7 cellular contexts compared by ENCODE assay signal in the genomic region with DNA sequence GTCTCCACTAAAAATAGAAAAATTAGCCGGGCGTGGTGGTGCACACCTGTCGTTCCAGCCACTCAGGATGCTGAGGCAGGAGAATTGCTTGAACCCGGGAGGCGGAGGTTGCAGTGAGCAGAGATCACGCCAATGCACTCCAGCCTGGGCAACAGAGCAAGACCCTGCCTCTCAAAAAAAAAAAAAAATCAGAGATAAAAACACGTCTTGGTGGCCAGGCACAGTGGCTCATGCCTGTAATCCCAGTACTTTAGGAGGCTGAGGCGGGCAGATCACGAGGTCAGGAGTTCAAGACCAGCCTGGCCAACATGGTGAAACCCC. TPM values are rescaled to one million over a fixed set of nuclear protein-coding genes. Genes with fewer than 3 reads are reported as not detected.
A peak's percentile ranks its signal among the peaks of the same experiment; 100 is the strongest.
DNase-seq lines count a peak whose midpoint lies in the region; TF ChIP-seq lines count a peak whose summit lies in the region.
"Not testable (repeated sequence)": the region's sequence is repeated elsewhere in the genome, so short reads cannot be mapped to it uniquely, and the experiment has no call there.

No MANE protein-coding gene starts in this region.

- peaks cover 39 to 71% (median 57%) of the 10 kb centered on the region in 11 experiments for H3K36me3 ChIP-seq in BLaER1 treated with 17β-estradiol and CSF1 and Interleukin-3, amounts not matched to agents 10 nM and 100 nM
- H3K36me3 ChIP-seq in OCI-LY3 (replicated peaks; ENCODE audit: low read depth, low read length): not testable (repeated sequence)
- H3K36me3 ChIP-seq in ascending aorta (peaks cover 57 to 64% of the 10 kb centered on the region in 2 donors), esophagus muscularis mucosa (peaks cover 51 to 74% (median 71%) of the 10 kb centered on the region in 4 donors), left ventricle myocardium inferior (peaks cover 72% of the 10 kb centered on the region), sigmoid colon (peaks cover 33 to 72% (median 64%) of the 10 kb centered on the region in 4 donors), subcutaneous abdominal adipose tissue (ENCODE audit: control insufficient read depth in 5 of 5, insufficient read depth in 5 of 5, low read length in 5 of 5) (peaks cover 0 to 60% (median 51%) of the 10 kb centered on the region in 5 donors)

- not testable (repeated sequence) for TF ChIP-seq EP300 in esophagus muscularis mucosa (IDR thresholded peaks at IDR 0.05); sigmoid colon (IDR thresholded peaks at IDR 0.05)

- H3K79me2 ChIP-seq in OCI-LY3 (ENCODE audit: low read length): not testable (repeated sequence)

- H3K4me1 ChIP-seq in BLaER1 treated with 17β-estradiol and CSF1 and Interleukin-3, amounts not matched to agents 10 nM and 100 nM: peaks cover 23 to 39% (median 36%) of the 10 kb centered on the region in 10 experiments
- peaks cover 32% of the 10 kb centered on the region for H3K4me1 ChIP-seq in OCI-LY3 (ENCODE audit: low read length)
- peaks cover 15 to 33% of the 10 kb centered on the region in 2 donors for H3K4me1 ChIP-seq in ascending aorta
- peaks cover 30 to 78% (median 57%) of the 10 kb centered on the region in 4 donors for H3K4me1 ChIP-seq in esophagus muscularis mucosa
- H3K4me1 ChIP-seq in left ventricle myocardium inferior: peaks cover 31% of the 10 kb centered on the region
- H3K4me1 ChIP-seq in sigmoid colon: peaks cover 3 to 56% (median 49%) of the 10 kb centered on the region in 4 donors
- H3K4me1 ChIP-seq in subcutaneous abdominal adipose tissue (ENCODE audit: control insufficient read depth in 5 of 5, insufficient read depth in 5 of 5, low read length in 5 of 5): peaks cover 7 to 24% (median 17%) of the 10 kb centered on the region in 5 donors

- peak overlapping the region; percentile 60 to 88 (median 78) for H3K4me2 ChIP-seq in BLaER1 treated with 17β-estradiol and CSF1 and Interleukin-3, amounts not matched to agents 10 nM and 100 nM
- peak overlapping the region; percentile 98 for H3K4me2 ChIP-seq in OCI-LY3 (ENCODE audit: low read length)

- H3K27ac ChIP-seq in BLaER1 treated with 17β-estradiol and CSF1 and Interleukin-3, amounts not matched to agents 10 nM and 100 nM: peak overlapping the region in 6 of 11 experiments; percentile 7 to 62 (median 52); a peak in 7 of 22 replicates
- H3K27ac ChIP-seq in OCI-LY3 (ENCODE audit: low read length): not testable (repeated sequence)
- H3K27ac ChIP-seq in ascending aorta (peak overlapping the region; percentile 82 to 83), esophagus muscularis mucosa (replicated peaks in 1 of 4) (peak overlapping the region; percentile 89 to 98 (median 96)), left ventricle myocardium inferior (replicated peaks) (peak overlapping the region; percentile 66), sigmoid colon (peak overlapping the region; percentile 91 to 98 (median 94)), subcutaneous abdominal adipose tissue (ENCODE audit: low read depth, low read length) (peak overlapping the region; percentile 77)

- H4K20me1 ChIP-seq in BLaER1 treated with 17β-estradiol and CSF1 and Interleukin-3, amounts not matched to agents 10 nM and 100 nM: peaks cover 0 to 18% (median 0%) of the 10 kb centered on the region in 11 experiments; a peak in 6 of 22 replicates
- H4K20me1 ChIP-seq in OCI-LY3 (ENCODE audit: insufficient read depth, low read length): not testable (repeated sequence)

- H3K9me3 ChIP-seq in BLaER1 treated with 17β-estradiol and CSF1 and Interleukin-3, amounts not matched to agents 10 nM and 100 nM (replicated peaks in 1 of 11): peaks cover 5 to 10% (median 8%) of the 10 kb centered on the region in 11 experiments; a peak in 21 of 22 replicates
- H3K9me3 ChIP-seq in OCI-LY3 (ENCODE audit: insufficient read depth, low read length); ascending aorta; esophagus muscularis mucosa; left ventricle myocardium inferior (replicated peaks); sigmoid colon; subcutaneous abdominal adipose tissue (ENCODE audit: control insufficient read depth in 5 of 5, low read length in 5 of 5): not testable (repeated sequence)

- WGBS in esophagus muscularis mucosa: 75% methylated on average over 9 of the region's 9 CpGs
- 76 to 85% methylated on average over 9 of the region's 9 CpGs for WGBS in sigmoid colon, 2 donors

- not testable (repeated sequence) for DNase-seq in ascending aorta (ENCODE audit: low spot score in 2 of 2); esophagus muscularis mucosa (ENCODE audit: extremely low spot score); left ventricle myocardium inferior; sigmoid colon

- not testable (repeated sequence) for TF ChIP-seq CTCF in OCI-LY3 (IDR thresholded peaks at IDR 0.05; ENCODE audit: low read depth, low read length); ascending aorta (IDR thresholded peaks at IDR 0.05); esophagus muscularis mucosa (IDR thresholded peaks at IDR 0.05); left ventricle myocardium inferior (IDR thresholded peaks at IDR 0.05; ENCODE audit: borderline replicate concordance); sigmoid colon (IDR thresholded peaks at IDR 0.05)

- TF ChIP-seq POLR2A in esophagus muscularis mucosa (IDR thresholded peaks at IDR 0.05; ENCODE audit: low read depth); sigmoid colon (IDR thresholded peaks at IDR 0.05): not testable (repeated sequence)

- not testable (repeated sequence) for H3K4me3 ChIP-seq in BLaER1 treated with 17β-estradiol and CSF1 and Interleukin-3, amounts not matched to agents 10 nM and 100 nM; ascending aorta; esophagus muscularis mucosa; left ventricle myocardium inferior; sigmoid colon; subcutaneous abdominal adipose tissue (ENCODE audit: low read depth in 1 of 5, low read length in 5 of 5)
- peak overlapping the region; percentile 76 for H3K4me3 ChIP-seq in OCI-LY3 (ENCODE audit: low read length)

- intact Hi-C loops in ascending aorta (cut with DNase I); esophagus muscularis mucosa (cut with DNase I); left ventricle myocardium inferior (cut with micrococcal nuclease); sigmoid colon (cut with DNase I): not testable (repeated sequence)

- peak overlapping the region in 1 of 11 experiments; percentile 18; a peak in 2 of 22 replicates for H3K9ac ChIP-seq in BLaER1 treated with 17β-estradiol and CSF1 and Interleukin-3, amounts not matched to agents 10 nM and 100 nM
- H3K9ac ChIP-seq in OCI-LY3 (ENCODE audit: low read length): 0 out of 2 replicates have a peak overlapping the region, but pooled peaks have one; percentile 81
- not testable (repeated sequence) for H3K9ac ChIP-seq in subcutaneous abdominal adipose tissue (ENCODE audit: low read length in 5 of 5)

- not testable (repeated sequence) for H2AFZ ChIP-seq in OCI-LY3 (ENCODE audit: low read depth, low read length)

- not testable (repeated sequence) for H3K27me3 ChIP-seq in BLaER1 treated with 17β-estradiol and CSF1 and Interleukin-3, amounts not matched to agents 10 nM and 100 nM; OCI-LY3 (ENCODE audit: low read depth, low read length); ascending aorta; esophagus muscularis mucosa; left ventricle myocardium inferior (ENCODE audit: low read depth); sigmoid colon; subcutaneous abdominal adipose tissue (ENCODE audit: control insufficient read depth in 5 of 5, insufficient read depth in 4 of 5, low read length in 5 of 5)

RNA-seq across cellular contexts. Expression of a gene that starts 18.2 kb away (rescaled TPM):
- total RNA-seq in ascending aorta (572 TPM), esophagus muscularis mucosa (1,000 to 10,000 TPM; 1,125 to 1,746 (median 1,157) TPM), left ventricle myocardium inferior (326 TPM), sigmoid colon (1,000 to 10,000 TPM in 2 of 4 donors, 100 to 1,000 TPM in 2; 691 to 1,314 (median 1,068) TPM)
- polyA plus RNA-seq in sigmoid colon: 100 to 1,000 TPM in 1 of 3 donors, 10 to 100 TPM in 2; 29.8 to 130 (median 89.4) TPM

RNA-seq across cellular contexts. Expression of a gene that starts 23.5 kb away (rescaled TPM):
- total RNA-seq in ascending aorta (1.1 TPM), esophagus muscularis mucosa (1 to 10 TPM; 1.4 to 6.6 (median 3.4) TPM), left ventricle myocardium inferior (3.9 TPM), sigmoid colon (1 to 10 TPM in 3 of 4 donors, under 1 TPM in 1; 0.99 to 6.0 (median 2.8) TPM)
- 10 to 100 TPM in 1 of 3 donors, 1 to 10 TPM in 2; 1.2 to 13.0 (median 2.1) TPM for polyA plus RNA-seq in sigmoid colon
